16 cellular contexts compared by ENCODE assay signal in genomic region chr6:107943626-107944439, GRCh38. TPM values are rescaled to one million over a fixed set of nuclear protein-coding genes. Genes with fewer than 3 reads are reported as not detected.
A peak's percentile ranks its signal among the peaks of the same experiment; 100 is the strongest.
DNase-seq lines count a peak whose midpoint lies in the region; ATAC-seq, FAIRE-seq and TF ChIP-seq lines count a peak whose summit lies in the region.
"Had no signal": no experiment of that assay in that cellular context is flagged by ENCODE, and none has a peak within 500 bp of the region (broad histone marks: within the 10 kb centered on the region; RNA-seq: fewer than 3 reads in every experiment).

No MANE protein-coding gene starts in this region.

- H3K27me3 ChIP-seq in BLaER1 (no peaks in the 10 kb centered on the region), keratinocyte (ENCODE audit: control insufficient read depth, extremely low read depth, insufficient read depth, low read length) (no peaks in the 10 kb centered on the region)
- H3K27me3 ChIP-seq in CD8-positive, alpha-beta T cell (ENCODE audit: insufficient read depth, low read length) = no peaks in the 10 kb centered on the region
- H3K27me3 ChIP-seq: heart right ventricle, pancreas, Peyer's patch had no signal

- peak overlapping the region; percentile 55 for H3K4me2 ChIP-seq in BLaER1
- H3K4me2 ChIP-seq in keratinocyte (ENCODE audit: control insufficient read depth, extremely low read depth, insufficient read depth, low read depth, low read length) = no peak overlapping the region

- peaks cover 35% of the 10 kb centered on the region for H3K9me3 ChIP-seq in BLaER1
- no peaks in the 10 kb centered on the region for H3K9me3 ChIP-seq in CD8-positive, alpha-beta T cell (ENCODE audit: low read length)
- no peaks in the 10 kb centered on the region for H3K9me3 ChIP-seq in keratinocyte (ENCODE audit: control insufficient read depth, low read depth, low read length)
- H3K9me3 ChIP-seq: heart right ventricle, lower lobe of right lung, pancreas, Peyer's patch had no signal

- H3K4me1 Mint-ChIP-seq in CD8-positive, alpha-beta T cell (ENCODE audit: low read depth) = peaks cover 66% of the 10 kb centered on the region
- H3K4me1 Mint-ChIP-seq in activated CD8-positive, alpha-beta T cell treated with anti-CD3 and anti-CD28 coated beads for 36 hours (ENCODE audit: low read depth) = peaks cover 44% of the 10 kb centered on the region

- H3K27ac Mint-ChIP-seq in CD8-positive, alpha-beta T cell = peak overlapping the region; percentile 19
- peak overlapping the region; percentile 56 for H3K27ac Mint-ChIP-seq in activated CD8-positive, alpha-beta T cell treated with anti-CD3 and anti-CD28 coated beads for 36 hours

- H3K36me3 Mint-ChIP-seq in CD8-positive, alpha-beta T cell = peaks cover 21% of the 10 kb centered on the region
- peaks cover 12% of the 10 kb centered on the region for H3K36me3 Mint-ChIP-seq in activated CD8-positive, alpha-beta T cell treated with anti-CD3 and anti-CD28 coated beads for 36 hours (ENCODE audit: low read depth)
- H3K36me3 Mint-ChIP-seq: immature natural killer cell had no signal

- H3K27ac ChIP-seq in BLaER1 (no peak overlapping the region), keratinocyte (ENCODE audit: control insufficient read depth, insufficient read depth, low read length) (no peak overlapping the region)
- no peak overlapping the region for H3K27ac ChIP-seq in CD8-positive, alpha-beta T cell (ENCODE audit: low read depth, low read length)
- H3K27ac ChIP-seq: heart right ventricle, lower lobe of right lung, pancreas, Peyer's patch had no signal

- H4K20me1 ChIP-seq in BLaER1 (peaks cover 100% of the 10 kb centered on the region), keratinocyte (ENCODE audit: control insufficient read depth, extremely low read depth, insufficient read depth, low read length) (peaks cover 31% of the 10 kb centered on the region)

- H3K79me2 ChIP-seq in keratinocyte (ENCODE audit: control insufficient read depth, insufficient read depth, low read length) = peaks cover 93% of the 10 kb centered on the region

- TF ChIP-seq CTCF in CD8-positive, alpha-beta T cell (IDR thresholded peaks at IDR 0.05) = no peak
- TF ChIP-seq CTCF in activated CD8-positive, alpha-beta T cell treated with anti-CD3 and anti-CD28 coated beads for 36 hours (IDR thresholded peaks at IDR 0.05) = no peak
- TF ChIP-seq CTCF in keratinocyte (optimal IDR thresholded peaks at IDR 0.05 in 1 of 3, IDR thresholded peaks at IDR 0.05 in 1 of 3, conservative IDR thresholded peaks at IDR 0.05 in 1 of 3; ENCODE audit: extremely low read depth in 1 of 3, insufficient read depth in 2 of 3, low read length in 3 of 3) = no peak

- H3K4me3 Mint-ChIP-seq in CD8-positive, alpha-beta T cell = no peak overlapping the region
- H3K4me3 Mint-ChIP-seq in activated CD8-positive, alpha-beta T cell treated with anti-CD3 and anti-CD28 coated beads for 36 hours = no peak overlapping the region

- no peak overlapping the region for H2AFZ ChIP-seq in keratinocyte (ENCODE audit: control insufficient read depth, low read length)

- peaks cover 22% of the 10 kb centered on the region for H3K4me1 ChIP-seq in BLaER1
- H3K4me1 ChIP-seq in CD8-positive, alpha-beta T cell (ENCODE audit: insufficient read depth, low read length) = peaks cover 21% of the 10 kb centered on the region
- no peaks in the 10 kb centered on the region for H3K4me1 ChIP-seq in keratinocyte (ENCODE audit: control insufficient read depth, extremely low read depth, insufficient read depth, low read length)

- CTCF ChIA-PET in CD8-positive, alpha-beta T cell (lab: Charles Lee) = interaction anchor here (0.5 kb wide), 1 partner anchor 208 kb away, joined by 3 read pairs; no protein-coding TSS in a partner anchor
- CTCF ChIA-PET in activated CD8-positive, alpha-beta T cell treated with anti-CD3 and anti-CD28 coated beads for 36 hours (lab: Charles Lee) = interaction anchor here (1.1 to 1.3 kb wide), 2 partner anchors 23 to 240 kb away, joined by 3 to 4 read pairs; no protein-coding TSS in a partner anchor

- H3K9ac ChIP-seq in BLaER1 (no peak overlapping the region; the same call in 1 of the 2 replicates), keratinocyte (ENCODE audit: control insufficient read depth, extremely low read depth, insufficient read depth, low read length) (no peak overlapping the region)

- no peak overlapping the region for H3K4me3 ChIP-seq in BLaER1
- no peak overlapping the region for H3K4me3 ChIP-seq in CD8-positive, alpha-beta T cell (ENCODE audit: low read depth, low read length)
- H3K4me3 ChIP-seq in keratinocyte (ENCODE audit: control insufficient read depth in 2 of 3, extremely low read depth in 1 of 3, insufficient read depth in 2 of 3, low read depth in 1 of 3, low read length in 3 of 3) = no peak overlapping the region
- H3K4me3 ChIP-seq: heart right ventricle, lower lobe of right lung, pancreas, Peyer's patch had no signal

- FAIRE-seq in keratinocyte (lab: Jason Lieb, UNC) = peak; percentile 71
- FAIRE-seq: HTR-8/SVneo, pancreas had no signal

- H3K9me1 ChIP-seq in keratinocyte (ENCODE audit: control insufficient read depth, extremely low read depth, insufficient read depth, low read length) = peaks cover 3% of the 10 kb centered on the region

- dilution Hi-C loops in keratinocyte (cut with MboI; ENCODE audit: extremely low pct_ligation_motif_present, low sequenced_read_pairs) = no loop called here

- H3K36me3 ChIP-seq in BLaER1 = peaks cover 69% of the 10 kb centered on the region
- no peaks in the 10 kb centered on the region for H3K36me3 ChIP-seq in CD8-positive, alpha-beta T cell (ENCODE audit: insufficient read depth, low read length)
- H3K36me3 ChIP-seq in keratinocyte (ENCODE audit: control insufficient read depth in 2 of 2, extremely low read depth in 1 of 2, insufficient read depth in 2 of 2, low read length in 2 of 2) = peaks cover 0 to 4% of the 10 kb centered on the region in 2 experiments
- H3K36me3 ChIP-seq: heart right ventricle, lower lobe of right lung, pancreas, Peyer's patch had no signal

- intact Hi-C loops in CD8-positive, alpha-beta T cell (cut with DNase I, micrococcal nuclease) = no loop called here
- intact Hi-C loops in activated CD8-positive, alpha-beta T cell treated with anti-CD3 and anti-CD28 coated beads for 36 hours (cut with micrococcal nuclease) = no loop called here

- DNase-seq in CD8-positive, alpha-beta T cell = no peak
- DNase-seq in activated CD8-positive, alpha-beta T cell treated with anti-CD3 and anti-CD28 coated beads for 36 hours = no peak
- DNase-seq in keratinocyte (ENCODE audit: low read depth, low spot score) (no peak), NCI-H2196 (lab: John Stamatoyannopoulos, UW; ENCODE audit: unreplicated experiment) (no peak)
- no peak for DNase-seq in stimulated activated CD4-positive, alpha-beta T cell treated with anti-CD3 and anti-CD28 coated beads, Interleukin-15, amount 100 ng/mL, for 24 hours
- DNase-seq: aorta, heart right ventricle, immature natural killer cell, lower lobe of right lung, NCI-H1436 treated with DMSO at 0.1 percent for 48 hours, NCI-H82, pancreas, Peyer's patch had no signal

- H3K9me3 Mint-ChIP-seq in CD8-positive, alpha-beta T cell = no peaks in the 10 kb centered on the region
- no peaks in the 10 kb centered on the region for H3K9me3 Mint-ChIP-seq in activated CD8-positive, alpha-beta T cell treated with anti-CD3 and anti-CD28 coated beads for 36 hours
- H3K9me3 Mint-ChIP-seq: immature natural killer cell had no signal

- POLR2A ChIA-PET in CD8-positive, alpha-beta T cell (lab: Charles Lee) = no interaction called here
- POLR2A ChIA-PET in activated CD8-positive, alpha-beta T cell treated with anti-CD3 and anti-CD28 coated beads for 36 hours (lab: Charles Lee) = interaction anchor here (1.9 kb wide), 1 partner anchor 14 kb away, joined by 5 read pairs; the partner anchor contains the start of gene SEC63

- no peaks in the 10 kb centered on the region for H3K27me3 Mint-ChIP-seq in CD8-positive, alpha-beta T cell (ENCODE audit: low read depth)
- H3K27me3 Mint-ChIP-seq in activated CD8-positive, alpha-beta T cell treated with anti-CD3 and anti-CD28 coated beads for 36 hours = no peaks in the 10 kb centered on the region

- ATAC-seq in CD8-positive, alpha-beta T cell = peak; percentile 40
- peak; percentile 58 for ATAC-seq in activated CD8-positive, alpha-beta T cell treated with anti-CD3 and anti-CD28 coated beads for 36 hours
- no peak for ATAC-seq in GM21576 (IDR thresholded peaks at IDR 0.05; ENCODE audit: unreplicated experiment)
- ATAC-seq: lower lobe of right lung, pancreas had no signal

RNA-seq across cellular contexts. Expression of gene SEC63, which starts 14.2 kb away (rescaled TPM):
- total RNA-seq in CD8-positive, alpha-beta T cell = 10 to 100 TPM; 77.8 to 88.2 TPM
- 10 to 100 TPM; 89.9 to 90.7 TPM for total RNA-seq in activated CD8-positive, alpha-beta T cell treated with anti-CD3 and anti-CD28 coated beads for 36 hours
- 40.3 to 91.4 TPM (median 51.3 TPM) in 3 replicates for polyA plus RNA-seq in keratinocyte
- 205 TPM for polyA plus RNA-seq in keratinocyte (2011; ENCODE audit: low read depth)
- 31.8 and 64.5 TPM in 2 replicates for polyA plus RNA-seq in keratinocyte (2011; cell fraction: cytosol; rRNA removed)
- polyA plus RNA-seq in keratinocyte (2011; cell fraction: nucleus; rRNA removed) = 89.3 and 120 TPM in 2 replicates
- polyA plus RNA-seq in keratinocyte (2012; ENCODE audit: low replicate concordance) = 54.8 and 71.9 TPM in 2 replicates
- 8.1 to 51.9 TPM (median 15.4 TPM) in 3 replicates for polyA minus RNA-seq in keratinocyte
- polyA minus RNA-seq in keratinocyte (2011; cell fraction: cytosol; rRNA and poly(A)+ RNA removed) = 19.2 TPM
- 39.6 and 102 TPM in 2 replicates for polyA minus RNA-seq in keratinocyte (2011; cell fraction: nucleus; rRNA and poly(A)+ RNA removed)
